Comparison of ENCODE assay signal across 9 cellular contexts in genomic region chr6:32885698-32886286, GRCh38. TPM values are rescaled to one million over a fixed set of nuclear protein-coding genes. Genes with fewer than 3 reads are reported as not detected.
DNase-seq lines count a peak whose midpoint lies in the region; ATAC-seq and TF ChIP-seq lines count a peak whose summit lies in the region.
"Had no signal": no experiment of that assay in that cellular context is flagged by ENCODE, and none has a peak within 500 bp of the region (broad histone marks: within the 10 kb centered on the region; RNA-seq: fewer than 3 reads in every experiment).

No MANE protein-coding gene starts in this region.

- H3K27me3 Mint-ChIP-seq in T-cell (no peaks in the 10 kb centered on the region), progenitor cell of endocrine pancreas (peaks cover 63% of the 10 kb centered on the region)
- H3K27me3 Mint-ChIP-seq: activated naive CD8-positive, alpha-beta T cell had no signal

- H3K4me3 Mint-ChIP-seq in T-cell: no peak overlapping the region
- no peak overlapping the region for H3K4me3 Mint-ChIP-seq in progenitor cell of endocrine pancreas (ENCODE audit: low read depth)
- H3K4me3 Mint-ChIP-seq: activated naive CD8-positive, alpha-beta T cell had no signal

- intact Hi-C loops in Right ventricle myocardium superior (cut with DNase I): loop anchor here (5.0 kb wide), 2 partner anchors 47 to 97 kb away; no protein-coding TSS in a partner anchor
- intact Hi-C loops in Right ventricle myocardium inferior (cut with DNase I): loop anchor here (1.0 to 5.0 kb wide), 2 partner anchors 99 to 362 kb away; no protein-coding TSS in a partner anchor

- H3K4me3 ChIP-seq in fibroblast of villous mesenchyme (ENCODE audit: low read depth, low read length): no peak overlapping the region

- CTCF ChIA-PET in T-cell (lab: Charles Lee): interaction anchor here (0.6 to 2.0 kb wide), 21 partner anchors 8 to 199 kb away, joined by 3 to 41 read pairs (median 4); partner anchors contain the start of genes HLA-DMA (in 2 of the 2) and TAP2 (in 1 of the 2)

- POLR2A ChIA-PET in T-cell (lab: Charles Lee): interaction anchor here (0.6 to 1.4 kb wide), 5 partner anchors 47 to 100 kb away, joined by 3 to 12 read pairs (median 5); partner anchors contain the start of genes HLA-DMA (in 1 of the 2) and TAP2 (in 1 of the 2)

- H3K27ac Mint-ChIP-seq in T-cell (no peak overlapping the region), progenitor cell of endocrine pancreas (no peak overlapping the region)
- H3K27ac Mint-ChIP-seq: activated naive CD8-positive, alpha-beta T cell had no signal

- no peaks in the 10 kb centered on the region for H3K9me3 Mint-ChIP-seq in T-cell
- H3K9me3 Mint-ChIP-seq in progenitor cell of endocrine pancreas (ENCODE audit: low read depth): no peaks in the 10 kb centered on the region

- ATAC-seq in Right ventricle myocardium superior (ENCODE audit: poor library complexity) (peak; percentile 78), Right ventricle myocardium inferior (no peak), T-cell (replicated peaks in 1 of 4) (peak; percentile 34 to 70 (median 64))

- peak; percentile 55 for TF ChIP-seq CTCF in fibroblast of villous mesenchyme (IDR thresholded peaks at IDR 0.05; ENCODE audit: insufficient read depth, low read depth, low read length)
- TF ChIP-seq CTCF in progenitor cell of endocrine pancreas (IDR thresholded peaks at IDR 0.05; ENCODE audit: unreplicated experiment): peak; percentile 72

- H3K36me3 Mint-ChIP-seq in T-cell (peaks cover 11% of the 10 kb centered on the region), progenitor cell of endocrine pancreas (ENCODE audit: insufficient read depth) (no peaks in the 10 kb centered on the region)

- H3K4me1 Mint-ChIP-seq in T-cell (peaks cover 0 to 4% (median 0%) of the 10 kb centered on the region in 3 donors), progenitor cell of endocrine pancreas (ENCODE audit: low read depth) (no peaks in the 10 kb centered on the region)

- DNase-seq in Right ventricle myocardium superior (no peak), Right ventricle myocardium inferior (ENCODE audit: missing footprints) (no peak), NCI-H1694 (lab: John Stamatoyannopoulos, UW) (peak; percentile 80), T-cell (no peak), fibroblast of villous mesenchyme (ENCODE audit: low read depth) (peak; percentile 86), progenitor cell of endocrine pancreas (ENCODE audit: low spot score, unreplicated experiment) (no peak)
- no peak for DNase-seq in stimulated activated CD8-positive, alpha-beta memory T cell treated with anti-CD3 and anti-CD28 coated beads, Interleukin-4, amount 100 ng/mL, for 48 hours
- DNase-seq in activated CD4-positive, CD25-positive, alpha-beta regulatory T cell (lab: John Stamatoyannopoulos, UW): no peak

RNA-seq across cellular contexts. Expression of gene PSMB9, which starts 31.8 kb away (rescaled TPM):
- total RNA-seq in Right ventricle myocardium superior: 12.6 TPM
- total RNA-seq in Right ventricle myocardium inferior: 13.4 TPM
- 100 to 1,000 TPM; 110 to 173 (median 134) TPM for total RNA-seq in T-cell
- 34.8 and 59.6 TPM in 2 replicates for total RNA-seq in fibroblast of villous mesenchyme
- not detected in 2 replicates for total RNA-seq in progenitor cell of endocrine pancreas

RNA-seq across cellular contexts. Expression of gene TAP1, which starts 32.3 kb away (rescaled TPM):
- total RNA-seq in Right ventricle myocardium superior (14.9 TPM), Right ventricle myocardium inferior (19.1 TPM), T-cell (100 to 1,000 TPM; 117 to 163 (median 147) TPM), fibroblast of villous mesenchyme (70.5 and 122 TPM in 2 replicates), progenitor cell of endocrine pancreas (0.50 and 1.1 TPM in 2 replicates)

RNA-seq across cellular contexts. Expression of gene PSMB8, which starts 41.9 kb away (rescaled TPM):
- total RNA-seq in Right ventricle myocardium superior (16.7 TPM), Right ventricle myocardium inferior (19.6 TPM), T-cell (100 to 1,000 TPM; 131 to 171 (median 150) TPM), fibroblast of villous mesenchyme (72.5 and 78.2 TPM in 2 replicates), progenitor cell of endocrine pancreas (0.29 TPM in 1 of 2 replicates, not detected in the other)

RNA-seq across cellular contexts. Expression of gene TAP2, which starts 47.3 kb away (rescaled TPM):
- total RNA-seq in Right ventricle myocardium superior (19.3 TPM), Right ventricle myocardium inferior (19.3 TPM), T-cell (100 to 1,000 TPM; 116 to 147 (median 140) TPM), fibroblast of villous mesenchyme (20.6 and 33.7 TPM in 2 replicates), progenitor cell of endocrine pancreas (2.0 and 5.1 TPM in 2 replicates)

RNA-seq across cellular contexts. Expression of gene HLA-DMB, which starts 55.0 kb away (rescaled TPM):
- 10.4 TPM for total RNA-seq in Right ventricle myocardium superior
- total RNA-seq in Right ventricle myocardium inferior: 8.8 TPM
- 10 to 100 TPM in 3 of 5 donors, 1 to 10 TPM in 2; 8.8 to 30.6 (median 10.6) TPM for total RNA-seq in T-cell
- 1.7 TPM in 1 of 2 replicates, not detected in the other for total RNA-seq in fibroblast of villous mesenchyme
- 1.1 and 1.8 TPM in 2 replicates for total RNA-seq in progenitor cell of endocrine pancreas

Comparison
In these comparisons a context has a peak if more than half of its experiments do, and no peak if none do; other contexts are left out.
1. DNase-seq: peak in NCI-H1694 (single experiment) and fibroblast of villous mesenchyme (single experiment); none in Right ventricle myocardium superior (single experiment), Right ventricle myocardium inferior (single experiment), T-cell (0 of 34), progenitor cell of endocrine pancreas (single experiment), stimulated activated CD8-positive, alpha-beta memory T cell treated with anti-CD3 and anti-CD28 coated beads, Interleukin-4, amount 100 ng/mL, for 48 hours (single experiment) and activated CD4-positive, CD25-positive, alpha-beta regulatory T cell (0 of 4).
2. RNA of gene PSMB9, which starts 31.8 kb away (total RNA-seq): 110 to 173 TPM in T-cell, 34.8 to 59.6 TPM in fibroblast of villous mesenchyme, 13.4 TPM in Right ventricle myocardium inferior (single experiment) and 12.6 TPM in Right ventricle myocardium superior (single experiment); not detected in progenitor cell of endocrine pancreas; every median in the first group is over 10 times any median in the second.
3. RNA of gene PSMB8, which starts 41.9 kb away (total RNA-seq): 131 to 171 TPM in T-cell, 72.5 to 78.2 TPM in fibroblast of villous mesenchyme, 19.6 TPM in Right ventricle myocardium inferior (single experiment) and 16.7 TPM in Right ventricle myocardium superior (single experiment); 0.29 TPM in progenitor cell of endocrine pancreas; every median in the first group is over 10 times any median in the second.